13 cellular contexts compared by ENCODE assay signal in the genomic region with DNA sequence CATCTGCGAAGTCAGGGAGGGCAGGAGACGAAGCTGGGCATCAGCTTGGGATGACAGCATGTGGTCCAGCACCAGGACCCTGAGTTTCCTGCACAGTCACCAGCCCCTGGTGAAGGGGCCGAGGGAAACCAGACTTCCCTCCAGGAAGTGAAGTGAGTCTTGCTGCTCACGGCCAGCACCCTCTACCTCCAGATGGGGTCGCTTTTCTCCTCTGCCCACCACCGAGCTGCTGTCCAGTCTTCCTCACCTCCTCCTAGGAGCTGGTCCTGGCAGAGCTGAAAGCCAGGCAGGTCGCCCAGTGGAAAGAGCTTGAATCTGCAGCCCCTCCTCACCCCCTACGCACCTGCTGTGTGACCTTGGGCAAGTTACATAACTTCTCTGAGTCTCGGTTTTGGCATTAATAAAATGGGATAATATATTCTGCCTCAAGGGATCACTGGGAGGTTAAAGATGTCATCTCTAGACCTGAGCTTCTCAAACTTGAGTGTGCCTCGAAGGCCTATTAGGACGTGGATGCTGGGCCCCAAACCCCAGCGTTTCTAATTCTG.
DNase-seq lines count a peak whose midpoint lies in the region; TF ChIP-seq lines count a peak whose summit lies in the region.
"Had no signal": no experiment of that assay in that cellular context is flagged by ENCODE, and none has a peak within 500 bp of the region (broad histone marks: within the 10 kb centered on the region; RNA-seq: fewer than 3 reads in every experiment).

No MANE protein-coding gene starts in this region.

- peak overlapping the region in 10 of 11 experiments; percentile 9 to 62 (median 38); a peak in 15 of 22 replicates for H3K4me2 ChIP-seq in BLaER1 treated with 17β-estradiol and CSF1 and Interleukin-3, amounts not matched to agents 10 nM and 100 nM
- H3K4me2 ChIP-seq: A549 had no signal

- no peak overlapping the region for H3K27ac Mint-ChIP-seq in endodermal cell
- H3K27ac Mint-ChIP-seq: CD4-positive, CD25-positive, alpha-beta regulatory T cell had no signal

- H3K27me3 ChIP-seq in BLaER1 treated with 17β-estradiol and CSF1 and Interleukin-3, amounts not matched to agents 10 nM and 100 nM, result no peaks in the 10 kb centered on the region
- H3K27me3 ChIP-seq in endodermal cell (ENCODE audit: control insufficient read depth, insufficient read depth, low read length, poor library complexity, severe bottlenecking), result no peaks in the 10 kb centered on the region
- H3K27me3 ChIP-seq in transverse colon, result no peaks in the 10 kb centered on the region

- peak overlapping the region in 4 of 11 experiments; percentile 7 to 27 (median 16); a peak in 3 of 22 replicates for H3K9ac ChIP-seq in BLaER1 treated with 17β-estradiol and CSF1 and Interleukin-3, amounts not matched to agents 10 nM and 100 nM
- H3K9ac ChIP-seq in endodermal cell (ENCODE audit: extremely low read depth, low read length, poor library complexity, severe bottlenecking), result no peak overlapping the region

- no peaks in the 10 kb centered on the region for H3K27me3 Mint-ChIP-seq in endodermal cell (ENCODE audit: insufficient read depth)
- H3K27me3 Mint-ChIP-seq: CD4-positive, CD25-positive, alpha-beta regulatory T cell had no signal

- H3K27ac ChIP-seq in BLaER1 treated with 17β-estradiol and CSF1 and Interleukin-3, amounts not matched to agents 10 nM and 100 nM, result peak overlapping the region in 7 of 11 experiments; percentile 6 to 90 (median 46); a peak in 8 of 22 replicates
- no peak overlapping the region for H3K27ac ChIP-seq in endodermal cell (ENCODE audit: low read depth, low read length)
- no peak overlapping the region for H3K27ac ChIP-seq in transverse colon
- H3K27ac ChIP-seq: A549 had no signal

- no peaks in the 10 kb centered on the region for H3K9me3 ChIP-seq in BLaER1 treated with 17β-estradiol and CSF1 and Interleukin-3, amounts not matched to agents 10 nM and 100 nM (replicated peaks in 1 of 11)
- no peaks in the 10 kb centered on the region for H3K9me3 ChIP-seq in endodermal cell (ENCODE audit: control insufficient read depth, low read length)
- no peaks in the 10 kb centered on the region for H3K9me3 ChIP-seq in transverse colon
- H3K9me3 ChIP-seq: A549 had no signal

- DNase-seq in ELF-1 (ENCODE audit: low read depth, low spot score), result peak; percentile 20
- DNase-seq in UCSD-AML1 (lab: John Stamatoyannopoulos, UW; ENCODE audit: unreplicated experiment), result peak; percentile 32
- DNase-seq in endodermal cell, result no peak
- no peak for DNase-seq in NCI-H526 (lab: John Stamatoyannopoulos, UW)
- no peak for DNase-seq in posterior vena cava (ENCODE audit: low spot score)
- DNase-seq in transverse colon, result no peak
- no peak for DNase-seq in GM10266 (ENCODE audit: extremely low spot score)
- DNase-seq: CD4-positive, CD25-positive, alpha-beta regulatory T cell; DMS53; H7; Karpas-422 had no signal

- no peak overlapping the region for H3K4me3 ChIP-seq in BLaER1 treated with 17β-estradiol and CSF1 and Interleukin-3, amounts not matched to agents 10 nM and 100 nM
- H3K4me3 ChIP-seq in endodermal cell (ENCODE audit: low read length), result no peak overlapping the region
- no peak overlapping the region for H3K4me3 ChIP-seq in transverse colon
- H3K4me3 ChIP-seq: A549 had no signal

- no peaks in the 10 kb centered on the region for H3K9me3 Mint-ChIP-seq in endodermal cell
- H3K9me3 Mint-ChIP-seq: CD4-positive, CD25-positive, alpha-beta regulatory T cell had no signal

- TF ChIP-seq POLR2A in transverse colon (IDR thresholded peaks at IDR 0.05), result no peak

- H3K4me1 ChIP-seq in BLaER1 treated with 17β-estradiol and CSF1 and Interleukin-3, amounts not matched to agents 10 nM and 100 nM, result peaks cover 14 to 57% (median 46%) of the 10 kb centered on the region in 10 experiments
- H3K4me1 ChIP-seq in endodermal cell (ENCODE audit: control insufficient read depth, insufficient read depth, low read length) (no peaks in the 10 kb centered on the region), transverse colon (no peaks in the 10 kb centered on the region)
- H3K4me1 ChIP-seq: A549 had no signal

- intact Hi-C loops in posterior vena cava (cut with DNase I), result no loop called here
- intact Hi-C loops in transverse colon (cut with DNase I; ENCODE audit: low total_unique reads), result no loop called here

- in situ Hi-C loops in transverse colon (cut with MboI; ENCODE audit: low pct_ligation_motif_present in 1 of 4, low pct_unique_long_range_greater_than_20kb in 1 of 4, low sequenced_read_pairs in 3 of 4), result loop anchor here in 1 of 4 donors (25.0 kb wide), 1 partner anchor 260 kb away; no protein-coding TSS in a partner anchor

- H3K4me1 Mint-ChIP-seq in endodermal cell, result no peaks in the 10 kb centered on the region
- H3K4me1 Mint-ChIP-seq: CD4-positive, CD25-positive, alpha-beta regulatory T cell had no signal

- no peaks in the 10 kb centered on the region for H3K36me3 ChIP-seq in BLaER1 treated with 17β-estradiol and CSF1 and Interleukin-3, amounts not matched to agents 10 nM and 100 nM
- no peaks in the 10 kb centered on the region for H3K36me3 ChIP-seq in endodermal cell (ENCODE audit: control insufficient read depth, insufficient read depth, low read length)
- H3K36me3 ChIP-seq in transverse colon, result no peaks in the 10 kb centered on the region

- no peaks in the 10 kb centered on the region for H3K36me3 Mint-ChIP-seq in endodermal cell (ENCODE audit: low read depth)
- H3K36me3 Mint-ChIP-seq: CD4-positive, CD25-positive, alpha-beta regulatory T cell had no signal

- TF ChIP-seq EP300 in transverse colon (IDR thresholded peaks at IDR 0.05; ENCODE audit: low read depth), result no peak

- no peaks in the 10 kb centered on the region; a peak in 1 of 22 replicates for H4K20me1 ChIP-seq in BLaER1 treated with 17β-estradiol and CSF1 and Interleukin-3, amounts not matched to agents 10 nM and 100 nM

- TF ChIP-seq CTCF in endodermal cell (conservative IDR thresholded peaks at IDR 0.05) (peak; percentile 25), transverse colon (IDR thresholded peaks at IDR 0.05) (no peak), GM10266 (IDR thresholded peaks at IDR 0.05; ENCODE audit: control insufficient read depth, insufficient read depth, low read depth, missing control alignments) (no peak)

- H3K4me3 Mint-ChIP-seq in endodermal cell, result no peak overlapping the region
- H3K4me3 Mint-ChIP-seq: CD4-positive, CD25-positive, alpha-beta regulatory T cell had no signal

- WGBS in endodermal cell (ENCODE audit: insufficient coverage in 1 of 2, insufficient read length in 1 of 2), 2 experiments, result 77 to 90% methylated on average over 8 to 12 of the region's 12 CpGs
- WGBS in transverse colon (ENCODE audit: low coverage in 1 of 2), 2 donors, result 69% methylated on average over 12 of the region's 12 CpGs; no CpG with 5 or more reads in 1 of the 2 donors

Comparison
In these comparisons a context has a peak if more than half of its experiments do, and no peak if none do; other contexts are left out.
1. H3K27ac ChIP-seq: peak in BLaER1 treated with 17β-estradiol and CSF1 and Interleukin-3, amounts not matched to agents 10 nM and 100 nM (7 of 11); none in endodermal cell (single experiment) and transverse colon (0 of 4).
2. DNase-seq: peak in ELF-1 (single experiment) and UCSD-AML1 (single experiment); none in endodermal cell (single experiment), NCI-H526 (0 of 2), posterior vena cava (single experiment), transverse colon (single experiment) and GM10266 (single experiment).